ENCODE assay signal across 8 cellular contexts in genomic region chr2:46943881-46944798, GRCh38. TPM values are rescaled to one million over a fixed set of nuclear protein-coding genes. Genes with fewer than 3 reads are reported as not detected.
A peak's percentile ranks its signal among the peaks of the same experiment; 100 is the strongest.
DNase-seq lines count a peak whose midpoint lies in the region; ATAC-seq, FAIRE-seq and TF ChIP-seq lines count a peak whose summit lies in the region.

No MANE protein-coding gene starts in this region.

- no peak for TF ChIP-seq CTCF in GM12864 (IDR thresholded peaks at IDR 0.05; ENCODE audit: low read depth, low read length, missing control alignments)
- no peak for TF ChIP-seq CTCF in esophagus squamous epithelium (IDR thresholded peaks at IDR 0.05)
- TF ChIP-seq CTCF in tibial artery (IDR thresholded peaks at IDR 0.05), result no peak
- TF ChIP-seq CTCF in kidney (IDR thresholded peaks at IDR 0.05; ENCODE audit: borderline replicate concordance, extremely low read depth, insufficient read depth), result no peak

- intact Hi-C loops in esophagus squamous epithelium (cut with DNase I), result no loop called here
- intact Hi-C loops in tibial artery (cut with DNase I; ENCODE audit: low total_unique reads), result no loop called here
- intact Hi-C loops in kidney (cut with DNase I), result no loop called here
- intact Hi-C loops in Right ventricle myocardium inferior (cut with DNase I), result no loop called here

- H3K4me3 ChIP-seq in GM12864 (ENCODE audit: low read depth, low read length) (peak overlapping the region; percentile 76), esophagus squamous epithelium (peak overlapping the region in 1 of 4 donors; percentile 97), tibial artery (peak overlapping the region in 1 of 2 donors; percentile 93), kidney (ENCODE audit: low read length in 2 of 2) (no peak overlapping the region)

- H3K36me3 ChIP-seq in esophagus squamous epithelium, result peaks cover 0 to 28% (median 0%) of the 10 kb centered on the region in 3 donors
- H3K36me3 ChIP-seq in tibial artery, result peaks cover 0 to 10% (median 0%) of the 10 kb centered on the region in 3 donors
- H3K36me3 ChIP-seq in kidney (ENCODE audit: control insufficient read depth in 1 of 2, insufficient read depth in 2 of 2, low read length in 2 of 2), result no peaks in the 10 kb centered on the region

- DNase-seq in GM12864 (ENCODE audit: low read depth) (peak; percentile 74), esophagus squamous epithelium (lab: John Stamatoyannopoulos, UW) (no peak), tibial artery (no peak), kidney (no peak), Right ventricle myocardium inferior (ENCODE audit: missing footprints) (no peak)
- peak; percentile 60 for DNase-seq in activated CD4-positive, CD25-positive, alpha-beta regulatory T cell treated with anti-CD3 and anti-CD28 coated beads, Interleukin-2, amount 50 U/mL, for 72 hours

- H3K9me3 ChIP-seq in esophagus squamous epithelium (no peaks in the 10 kb centered on the region), tibial artery (no peaks in the 10 kb centered on the region), kidney (ENCODE audit: control insufficient read depth in 1 of 2, low read length in 2 of 2) (no peaks in the 10 kb centered on the region)

- ATAC-seq in HG02798 (IDR thresholded peaks at IDR 0.05; ENCODE audit: poor library complexity, unreplicated experiment) (peak; percentile 28), Right ventricle myocardium inferior (no peak), HG03521 (IDR thresholded peaks at IDR 0.05; ENCODE audit: unreplicated experiment) (no peak)

- peak overlapping the region in 3 of 4 donors; percentile 3 to 97 (median 52) for H3K27ac ChIP-seq in esophagus squamous epithelium
- H3K27ac ChIP-seq in tibial artery, result peak overlapping the region; percentile 3 to 83
- H3K27ac ChIP-seq in kidney (ENCODE audit: low read depth in 2 of 2, low read length in 2 of 2), result no peak overlapping the region

- no peak for FAIRE-seq in kidney (lab: Jason Lieb, UNC)

- no peak for TF ChIP-seq POLR2A in esophagus squamous epithelium (IDR thresholded peaks at IDR 0.05)

- H3K27me3 ChIP-seq in esophagus squamous epithelium, result no peaks in the 10 kb centered on the region
- no peaks in the 10 kb centered on the region for H3K27me3 ChIP-seq in tibial artery

- H3K4me1 ChIP-seq in esophagus squamous epithelium, result peaks cover 14 to 62% (median 30%) of the 10 kb centered on the region in 3 donors
- H3K4me1 ChIP-seq in tibial artery, result peaks cover 0 to 74% (median 42%) of the 10 kb centered on the region in 4 donors
- peaks cover 11 to 27% of the 10 kb centered on the region in 2 donors for H3K4me1 ChIP-seq in kidney (ENCODE audit: control insufficient read depth in 1 of 2, insufficient read depth in 1 of 2, low read depth in 1 of 2, low read length in 2 of 2)

- H3K9ac ChIP-seq in kidney (ENCODE audit: low read length in 2 of 2), result no peak overlapping the region

- 81 to 85% methylated on average over 8 to 9 of the region's 9 CpGs for WGBS in esophagus squamous epithelium, 2 donors

RNA-seq across cellular contexts. Expression of gene TTC7A, which starts 3.1 kb away (rescaled TPM):
- total RNA-seq in esophagus squamous epithelium (10 to 100 TPM; 13.7 to 31.3 (median 28.2) TPM), kidney (45.7 TPM), Right ventricle myocardium inferior (9.8 TPM)
- polyA plus RNA-seq in kidney (ENCODE audit: insufficient read depth, low read depth, low replicate concordance), result 8.8 TPM

RNA-seq across cellular contexts. Expression of gene MCFD2, which starts 28.5 kb away (rescaled TPM):
- total RNA-seq in esophagus squamous epithelium (10 to 100 TPM; 49.7 to 62.8 (median 56.7) TPM), kidney (86.6 TPM), Right ventricle myocardium inferior (66.1 TPM)
- 42.2 TPM for polyA plus RNA-seq in kidney (ENCODE audit: insufficient read depth, low read depth, low replicate concordance)

Comparison
In these comparisons a context has a peak if more than half of its experiments do, and no peak if none do; other contexts are left out.
1. DNase-seq: peak in GM12864 (single experiment) and activated CD4-positive, CD25-positive, alpha-beta regulatory T cell treated with anti-CD3 and anti-CD28 coated beads, Interleukin-2, amount 50 U/mL, for 72 hours (single experiment); none in esophagus squamous epithelium (single experiment), tibial artery (0 of 2), kidney (single experiment) and Right ventricle myocardium inferior (single experiment).
2. H3K27ac ChIP-seq: peak in esophagus squamous epithelium (3 of 4) and tibial artery (2 of 2); none in kidney (0 of 2).